In the genomic region with DNA sequence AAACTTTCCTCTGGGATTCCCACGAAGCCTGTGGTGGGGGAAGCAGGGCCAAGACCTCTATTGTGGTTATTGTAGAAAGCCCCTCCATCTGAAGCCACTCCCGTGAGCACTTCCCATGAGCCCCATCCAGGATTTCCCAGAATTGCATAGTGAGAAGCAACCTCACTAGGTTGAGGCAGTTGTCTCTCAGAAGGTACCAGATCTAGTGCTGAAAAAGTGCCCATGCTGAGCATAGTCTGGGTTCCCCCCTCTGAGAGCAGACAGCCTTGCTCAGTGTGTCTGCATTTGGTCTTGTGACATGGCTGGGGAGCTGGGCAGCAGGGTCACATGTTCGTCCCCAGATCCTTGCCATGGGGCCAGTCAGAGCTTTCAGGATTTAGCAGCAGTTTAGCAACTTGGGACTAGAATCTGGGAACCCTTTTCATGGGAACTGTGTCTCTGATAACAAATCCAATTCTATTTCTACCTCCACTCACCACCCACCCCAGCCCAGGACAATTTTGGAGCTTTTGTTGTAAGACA, we compare ENCODE assay signal across 1 cellular context.
TF ChIP-seq lines count a peak whose summit lies in the region.

No MANE protein-coding gene starts in this region.

TF ChIP-seq in HepG2, 621 proteins besides CTCF, POLR2A, EP300 and RAD21:
- no peak for TF ChIP-seq MEIS2 (CRISPR knock-in tag; IDR thresholded peaks at IDR 0.05)
- TF ChIP-seq ZNF550 (CRISPR knock-in tag; IDR thresholded peaks at IDR 0.05; ENCODE audit: borderline replicate concordance): no peak
- no peak for TF ChIP-seq CBFB (CRISPR knock-in tag; IDR thresholded peaks at IDR 0.05)
- TF ChIP-seq KAT2B (IDR thresholded peaks at IDR 0.05; ENCODE audit: borderline replicate concordance, low read depth, low read length): no peak
TF ChIP-seq in HepG2: peak in this region for 0.
